ENCODE assay signal across 7 cellular contexts in the genomic region with DNA sequence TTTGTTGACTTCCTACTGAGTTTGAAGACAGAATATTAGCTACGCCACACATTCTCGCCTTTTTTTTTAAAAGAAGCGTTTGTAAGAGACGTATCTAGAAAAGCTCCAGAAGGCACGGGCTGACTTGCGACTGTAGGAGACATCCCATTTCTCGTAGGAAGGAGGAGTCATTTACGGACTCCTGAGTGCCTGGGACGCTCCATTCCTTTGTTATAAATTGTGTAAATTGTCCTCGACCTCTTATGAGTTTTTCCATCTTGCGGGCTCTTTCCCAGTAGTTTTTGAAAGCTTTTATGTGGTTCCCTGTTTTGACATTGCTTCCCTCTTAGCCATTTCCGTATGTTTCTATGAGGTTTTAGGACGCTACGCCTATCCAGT. TPM values are rescaled to one million over a fixed set of nuclear protein-coding genes. Genes with fewer than 3 reads are reported as not detected.
A peak's percentile ranks its signal among the peaks of the same experiment; 100 is the strongest.
DNase-seq lines count a peak whose midpoint lies in the region; ATAC-seq and TF ChIP-seq lines count a peak whose summit lies in the region.

No MANE protein-coding gene starts in this region.

- TF ChIP-seq EP300 in neural cell (conservative IDR thresholded peaks at IDR 0.05; ENCODE audit: poor library complexity, severe bottlenecking): no peak

- H3K9me2 ChIP-seq in OCI-LY7 (ENCODE audit: insufficient read depth, low read length) (no peaks in the 10 kb centered on the region), neural cell (ENCODE audit: insufficient read depth, low read length) (no peaks in the 10 kb centered on the region)

- H3K36me3 ChIP-seq in OCI-LY7 (ENCODE audit: insufficient read depth, low read length) (peaks cover 40% of the 10 kb centered on the region), neural cell (ENCODE audit: insufficient read depth, low read length) (no peaks in the 10 kb centered on the region)

- POLR2A ChIA-PET in OCI-LY7 (lab: Charles Lee): interaction anchor here (0.7 kb wide), 1 partner anchor 18 kb away, joined by 3 read pairs; the partner anchor contains the start of gene TMEM141

- no peak for ATAC-seq in effector memory CD8-positive, alpha-beta T cell (replicated peaks)
- ATAC-seq in GM21786 (IDR thresholded peaks at IDR 0.05; ENCODE audit: unreplicated experiment): no peak

- H3K4me2 ChIP-seq in OCI-LY7 (ENCODE audit: low read length): peak overlapping the region; percentile 88
- peak overlapping the region; percentile 95 for H3K4me2 ChIP-seq in neural cell (ENCODE audit: low read length)

- no peaks in the 10 kb centered on the region for H3F3A ChIP-seq in neural cell (ENCODE audit: insufficient read depth, low read length, poor library complexity, severe bottlenecking)

- no TSS peak for BruUV-seq in OCI-LY7 (replicated peaks; lab: Mats Ljungman, UMichigan)

- TF ChIP-seq CTCF in GM12875 (IDR thresholded peaks at IDR 0.05; ENCODE audit: borderline replicate concordance, insufficient read depth, low read depth, low read length): no peak
- no peak for TF ChIP-seq CTCF in OCI-LY7 (conservative IDR thresholded peaks at IDR 0.05; ENCODE audit: low read length)
- TF ChIP-seq CTCF in neural cell (IDR thresholded peaks at IDR 0.05; ENCODE audit: poor library complexity, severe bottlenecking): no peak

- no peaks in the 10 kb centered on the region for H3K9me3 Mint-ChIP-seq in effector memory CD8-positive, alpha-beta T cell

- H3K36me3 Mint-ChIP-seq in effector memory CD8-positive, alpha-beta T cell (ENCODE audit: insufficient read depth): peaks cover 21% of the 10 kb centered on the region

- TF ChIP-seq RAD21 in neural cell (conservative IDR thresholded peaks at IDR 0.05): no peak

- peaks cover 28% of the 10 kb centered on the region for H3K4me1 ChIP-seq in OCI-LY7 (ENCODE audit: insufficient read depth, low read length, poor library complexity, severe bottlenecking)

- H4K20me1 ChIP-seq in OCI-LY7 (ENCODE audit: insufficient read depth, low read length) (peaks cover 15% of the 10 kb centered on the region; the same call in 1 of the 2 replicates), neural cell (ENCODE audit: insufficient read depth) (no peaks in the 10 kb centered on the region)

- DNase-seq in OCI-LY7 (ENCODE audit: low spot score) (no peak), NCI-H345 (lab: John Stamatoyannopoulos, UW) (no peak), germinal center (ENCODE audit: low spot score) (no peak)
- DNase-seq in effector memory CD8-positive, alpha-beta T cell: no peak

- peak overlapping the region; percentile 73 for H3K27ac ChIP-seq in OCI-LY7 (ENCODE audit: low read depth, low read length, poor library complexity, severe bottlenecking)
- H3K27ac ChIP-seq in neural cell (ENCODE audit: low read length): peak overlapping the region; percentile 20

- H2AFZ ChIP-seq in OCI-LY7 (ENCODE audit: low read length): no peak overlapping the region; the same call in 1 of the 2 replicates
- peak overlapping the region; percentile 25 for H2AFZ ChIP-seq in neural cell (ENCODE audit: low read depth, low read length)

- peaks cover 34 to 40% of the 10 kb centered on the region in 2 donors for H3K4me1 Mint-ChIP-seq in effector memory CD8-positive, alpha-beta T cell (ENCODE audit: low read depth in 2 of 2)

- H3K27ac Mint-ChIP-seq in effector memory CD8-positive, alpha-beta T cell: peak overlapping the region; percentile 25 to 73

- H3K27me3 ChIP-seq in neural cell (ENCODE audit: insufficient read depth, low read depth, low read length): no peaks in the 10 kb centered on the region

- H3K79me2 ChIP-seq in OCI-LY7 (ENCODE audit: insufficient read depth, low read depth, low read length) (peaks cover 55% of the 10 kb centered on the region), neural cell (replicated peaks; ENCODE audit: insufficient read depth, low read length) (peaks cover 28% of the 10 kb centered on the region)

- no peaks in the 10 kb centered on the region for H3K9me3 ChIP-seq in OCI-LY7 (ENCODE audit: low read length)
- H3K9me3 ChIP-seq in neural cell (ENCODE audit: low read length): no peaks in the 10 kb centered on the region

- H3K4me3 ChIP-seq in GM12875 (ENCODE audit: low read depth, low read length) (peak overlapping the region; percentile 97), OCI-LY7 (ENCODE audit: low read depth, low read length, poor library complexity, severe bottlenecking) (peak overlapping the region; percentile 100), neural cell (ENCODE audit: low read length) (peak overlapping the region; percentile 76)

- H3K4me3 Mint-ChIP-seq in effector memory CD8-positive, alpha-beta T cell: peak overlapping the region; percentile 79 to 84

- H3K27me3 Mint-ChIP-seq in effector memory CD8-positive, alpha-beta T cell: no peaks in the 10 kb centered on the region

- H3K9ac ChIP-seq in neural cell (ENCODE audit: low read length): peak overlapping the region; percentile 80

- CTCF ChIA-PET in OCI-LY7 (lab: Charles Lee; ENCODE audit: unreplicated experiment): no interaction called here

- intact Hi-C loops in OCI-LY7 (cut with micrococcal nuclease; ENCODE audit: unreplicated experiment): loop anchor here (2.0 kb wide), 1 partner anchor 40 kb away; the partner anchor contains the start of gene PHPT1

TF ChIP-seq in neural cell, 6 proteins besides CTCF, POLR2A, EP300 and RAD21:
- no peak for TF ChIP-seq SMC3 (conservative IDR thresholded peaks at IDR 0.05; ENCODE audit: poor library complexity)
- TF ChIP-seq MXI1 (conservative IDR thresholded peaks at IDR 0.05; ENCODE audit: poor library complexity, severe bottlenecking): no peak
- TF ChIP-seq EZH2 (IDR thresholded peaks at IDR 0.05; ENCODE audit: borderline replicate concordance, insufficient read depth, low read length, poor library complexity, severe bottlenecking): no peak
- TF ChIP-seq, protein P1, sequence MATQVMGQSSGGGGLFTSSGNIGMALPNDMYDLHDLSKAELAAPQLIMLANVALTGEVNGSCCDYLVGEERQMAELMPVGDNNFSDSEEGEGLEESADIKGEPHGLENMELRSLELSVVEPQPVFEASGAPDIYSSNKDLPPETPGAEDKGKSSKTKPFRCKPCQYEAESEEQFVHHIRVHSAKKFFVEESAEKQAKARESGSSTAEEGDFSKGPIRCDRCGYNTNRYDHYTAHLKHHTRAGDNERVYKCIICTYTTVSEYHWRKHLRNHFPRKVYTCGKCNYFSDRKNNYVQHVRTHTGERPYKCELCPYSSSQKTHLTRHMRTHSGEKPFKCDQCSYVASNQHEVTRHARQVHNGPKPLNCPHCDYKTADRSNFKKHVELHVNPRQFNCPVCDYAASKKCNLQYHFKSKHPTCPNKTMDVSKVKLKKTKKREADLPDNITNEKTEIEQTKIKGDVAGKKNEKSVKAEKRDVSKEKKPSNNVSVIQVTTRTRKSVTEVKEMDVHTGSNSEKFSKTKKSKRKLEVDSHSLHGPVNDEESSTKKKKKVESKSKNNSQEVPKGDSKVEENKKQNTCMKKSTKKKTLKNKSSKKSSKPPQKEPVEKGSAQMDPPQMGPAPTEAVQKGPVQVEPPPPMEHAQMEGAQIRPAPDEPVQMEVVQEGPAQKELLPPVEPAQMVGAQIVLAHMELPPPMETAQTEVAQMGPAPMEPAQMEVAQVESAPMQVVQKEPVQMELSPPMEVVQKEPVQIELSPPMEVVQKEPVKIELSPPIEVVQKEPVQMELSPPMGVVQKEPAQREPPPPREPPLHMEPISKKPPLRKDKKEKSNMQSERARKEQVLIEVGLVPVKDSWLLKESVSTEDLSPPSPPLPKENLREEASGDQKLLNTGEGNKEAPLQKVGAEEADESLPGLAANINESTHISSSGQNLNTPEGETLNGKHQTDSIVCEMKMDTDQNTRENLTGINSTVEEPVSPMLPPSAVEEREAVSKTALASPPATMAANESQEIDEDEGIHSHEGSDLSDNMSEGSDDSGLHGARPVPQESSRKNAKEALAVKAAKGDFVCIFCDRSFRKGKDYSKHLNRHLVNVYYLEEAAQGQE (IDR thresholded peaks at IDR 0.05; ENCODE audit: borderline replicate concordance): no peak

RNA-seq across cellular contexts. Expression of gene RABL6, which starts 1.0 kb away (rescaled TPM):
- total RNA-seq in OCI-LY7 (2014; rRNA removed; shearing (Covaris generic)): 97.0 and 113 TPM in 2 replicates
- 126 and 133 TPM in 2 replicates for total RNA-seq in OCI-LY7 (2022)
- 46.4 and 58.8 TPM in 2 replicates for polyA plus RNA-seq in neural cell
- polyA minus RNA-seq in neural cell: 82.0 and 87.6 TPM in 2 replicates

RNA-seq across cellular contexts. Expression of gene CCDC183, which starts 12.6 kb away (rescaled TPM):
- 1.3 and 2.2 TPM in 2 replicates for total RNA-seq in OCI-LY7 (2014; rRNA removed; shearing (Covaris generic))
- total RNA-seq in OCI-LY7 (2022): 0.44 and 0.88 TPM in 2 replicates
- polyA plus RNA-seq in neural cell: 5.5 and 8.8 TPM in 2 replicates
- 4.5 and 5.6 TPM in 2 replicates for polyA minus RNA-seq in neural cell

RNA-seq across cellular contexts. Expression of gene TMEM141, which starts 17.6 kb away (rescaled TPM):
- 61.9 and 70.2 TPM in 2 replicates for total RNA-seq in OCI-LY7 (2014; rRNA removed; shearing (Covaris generic))
- 41.5 and 43.2 TPM in 2 replicates for total RNA-seq in OCI-LY7 (2022)
- 30.1 and 33.1 TPM in 2 replicates for polyA plus RNA-seq in neural cell
- polyA minus RNA-seq in neural cell: 14.5 and 20.0 TPM in 2 replicates

RNA-seq across cellular contexts. Expression of gene AJM1, which starts 33.5 kb away (rescaled TPM):
- 2.4 and 2.5 TPM in 2 replicates for total RNA-seq in OCI-LY7 (2014; rRNA removed; shearing (Covaris generic))
- 4.6 and 5.1 TPM in 2 replicates for total RNA-seq in OCI-LY7 (2022)
- 1.5 TPM in 2 replicates for polyA plus RNA-seq in neural cell
- polyA minus RNA-seq in neural cell: 2.2 TPM in 2 replicates

RNA-seq across cellular contexts. Expression of gene PHPT1, which starts 40.4 kb away (rescaled TPM):
- 56.9 and 81.9 TPM in 2 replicates for total RNA-seq in OCI-LY7 (2014; rRNA removed; shearing (Covaris generic))
- 42.4 and 49.9 TPM in 2 replicates for total RNA-seq in OCI-LY7 (2022)
- polyA plus RNA-seq in neural cell: 279 and 293 TPM in 2 replicates
- 73.4 and 85.2 TPM in 2 replicates for polyA minus RNA-seq in neural cell
